ENCODE assay signal across 15 cellular contexts in genomic region chr3:187976361-187976900, GRCh38.
A peak's percentile ranks its signal among the peaks of the same experiment; 100 is the strongest.
DNase-seq lines count a peak whose midpoint lies in the region; ATAC-seq and TF ChIP-seq lines count a peak whose summit lies in the region.
"Had no signal": no experiment of that assay in that cellular context is flagged by ENCODE, and none has a peak within 500 bp of the region (broad histone marks: within the 10 kb centered on the region; RNA-seq: fewer than 3 reads in every experiment).

No MANE protein-coding gene starts in this region.

- peaks cover 94% of the 10 kb centered on the region for H3K4me1 ChIP-seq in OCI-LY3 (ENCODE audit: low read length)

- H3K79me2 ChIP-seq in OCI-LY3 (ENCODE audit: low read length), result no peaks in the 10 kb centered on the region

- peak overlapping the region; percentile 51 for H3K9ac ChIP-seq in OCI-LY3 (ENCODE audit: low read length)

- CTCF ChIA-PET in activated naive CD4-positive, alpha-beta T cell treated with anti-CD3 and anti-CD28 coated beads, Interleukin-2, amount 10 ng/mL, durations not matched to agents 7 days and 5 days (lab: Charles Lee), result interaction anchor here (0.6 to 5.1 kb wide), 8 partner anchors 17 to 238 kb away, joined by 3 to 50 read pairs (median 6); partner anchors contain the start of genes BCL6 and LPP

- peaks cover 7% of the 10 kb centered on the region for H3K9me3 Mint-ChIP-seq in activated naive CD4-positive, alpha-beta T cell treated with anti-CD3 and anti-CD28 coated beads, Interleukin-2, amount 10 ng/mL, durations not matched to agents 7 days and 5 days

- H3K27me3 Mint-ChIP-seq in activated naive CD4-positive, alpha-beta T cell treated with anti-CD3 and anti-CD28 coated beads, Interleukin-2, amount 10 ng/mL, durations not matched to agents 7 days and 5 days, result peaks cover 3% of the 10 kb centered on the region

- H3K4me3 ChIP-seq in OCI-LY3 (ENCODE audit: low read length) (peak overlapping the region; percentile 67), foreskin fibroblast (ENCODE audit: low read depth in 1 of 2, low read length in 2 of 2) (no peak overlapping the region)
- H3K4me3 ChIP-seq: A549, coronary artery, esophagus muscularis mucosa, suprapubic skin had no signal

- peaks cover 4% of the 10 kb centered on the region for H3K36me3 ChIP-seq in OCI-LY3 (replicated peaks; ENCODE audit: low read depth, low read length)
- H3K36me3 ChIP-seq: esophagus muscularis mucosa, suprapubic skin had no signal

- no peak overlapping the region for H3K4me3 Mint-ChIP-seq in activated naive CD4-positive, alpha-beta T cell treated with anti-CD3 and anti-CD28 coated beads, Interleukin-2, amount 10 ng/mL, durations not matched to agents 7 days and 5 days

- DNase-seq in activated CD4-positive, CD25-positive, alpha-beta regulatory T cell treated with anti-CD3 and anti-CD28 coated beads, Interleukin-2, amount 50 U/mL, for 72 hours, result no peak
- DNase-seq in activated naive CD4-positive, alpha-beta T cell treated with anti-CD3 and anti-CD28 coated beads, Interleukin-2, amount 10 ng/mL, durations not matched to agents 7 days and 5 days, result no peak
- DNase-seq in stimulated activated CD4-positive, alpha-beta T cell treated with anti-CD3 and anti-CD28 coated beads, Interleukin-4, amount 100 ng/mL, for 1 hour, result peak; percentile 20
- DNase-seq in NK-92 (lab: John Stamatoyannopoulos, UW; ENCODE audit: unreplicated experiment) (no peak), foreskin fibroblast (no peak)
- DNase-seq: amygdala, naive B cell, NCI-H2171 treated with DMSO at 0.1 percent for 48 hours had no signal

- peak overlapping the region; percentile 85 for H3K4me2 ChIP-seq in OCI-LY3 (ENCODE audit: low read length)
- H3K4me2 ChIP-seq: A549 had no signal

- peak overlapping the region; percentile 93 for H3K27ac Mint-ChIP-seq in activated naive CD4-positive, alpha-beta T cell treated with anti-CD3 and anti-CD28 coated beads, Interleukin-2, amount 10 ng/mL, durations not matched to agents 7 days and 5 days

- H3K9me3 ChIP-seq in OCI-LY3 (ENCODE audit: insufficient read depth, low read length), result peaks cover 39% of the 10 kb centered on the region; the same call in 1 of the 2 replicates
- H3K9me3 ChIP-seq: suprapubic skin had no signal

- no peak overlapping the region for H2AFZ ChIP-seq in OCI-LY3 (ENCODE audit: low read depth, low read length)

- no peaks in the 10 kb centered on the region for H4K20me1 ChIP-seq in OCI-LY3 (ENCODE audit: insufficient read depth, low read length)

- peak; percentile 67 to 69 for ATAC-seq in activated CD4-positive, CD25-positive, alpha-beta regulatory T cell treated with anti-CD3 and anti-CD28 coated beads, Interleukin-2, amount 50 U/mL, for 24 hours
- ATAC-seq in GM21717 (IDR thresholded peaks at IDR 0.05; ENCODE audit: unreplicated experiment), result no peak
- ATAC-seq: A549 had no signal

- H3K36me3 Mint-ChIP-seq in activated naive CD4-positive, alpha-beta T cell treated with anti-CD3 and anti-CD28 coated beads, Interleukin-2, amount 10 ng/mL, durations not matched to agents 7 days and 5 days, result peaks cover 13% of the 10 kb centered on the region
- H3K36me3 Mint-ChIP-seq: naive B cell had no signal

- H3K27ac ChIP-seq in OCI-LY3 (ENCODE audit: low read length), result peak overlapping the region; percentile 87
- H3K27ac ChIP-seq: coronary artery, esophagus muscularis mucosa, suprapubic skin had no signal

- TF ChIP-seq CTCF in OCI-LY3 (IDR thresholded peaks at IDR 0.05; ENCODE audit: low read depth, low read length) (no peak), foreskin fibroblast (IDR thresholded peaks at IDR 0.05; ENCODE audit: low read depth, low read length) (no peak)

- H3K27me3 ChIP-seq in OCI-LY3 (ENCODE audit: low read depth, low read length), result peaks cover 35% of the 10 kb centered on the region
- H3K27me3 ChIP-seq: esophagus muscularis mucosa, suprapubic skin had no signal

- peaks cover 84% of the 10 kb centered on the region for H3K4me1 Mint-ChIP-seq in activated naive CD4-positive, alpha-beta T cell treated with anti-CD3 and anti-CD28 coated beads, Interleukin-2, amount 10 ng/mL, durations not matched to agents 7 days and 5 days
